ENCODE assay signal across 8 cellular contexts in genomic region chr15:73959012-73959581, GRCh38. TPM values are rescaled to one million over a fixed set of nuclear protein-coding genes. Genes with fewer than 3 reads are reported as not detected.
A peak's percentile ranks its signal among the peaks of the same experiment; 100 is the strongest.
DNase-seq lines count a peak whose midpoint lies in the region; ATAC-seq and TF ChIP-seq lines count a peak whose summit lies in the region.

No MANE protein-coding gene starts in this region.

- no peak overlapping the region for H2BK15ac ChIP-seq in mesenchymal stem cell (ENCODE audit: low read depth, poor library complexity, severe bottlenecking)

- no peak overlapping the region for H3K27ac ChIP-seq in mesenchymal stem cell (ENCODE audit: low read length, poor library complexity, severe bottlenecking)

- H3K23ac ChIP-seq in mesenchymal stem cell (ENCODE audit: low read length in 2 of 2) = no peak overlapping the region

- H3K18ac ChIP-seq in mesenchymal stem cell (ENCODE audit: low read depth in 1 of 2, low read length in 2 of 2) = no peak overlapping the region

- no peaks in the 10 kb centered on the region for H3K79me1 ChIP-seq in mesenchymal stem cell (replicated peaks; ENCODE audit: low read length, poor library complexity, severe bottlenecking)

- no peak overlapping the region for H4K91ac ChIP-seq in mesenchymal stem cell (ENCODE audit: low read length)

- H3K27me3 Mint-ChIP-seq in activated T-helper 1 cell treated with anti-CD3 and anti-CD28 coated beads, Interleukin-12 subunit alpha, Interleukin-12 subunit beta, Interleukin-2, Interleukin-4 antibody, amounts not matched to agents 30 ng/mL and 10 ng/mL and 1 ng/mL, durations not matched to agents 14 hours and 24 hours and 36 hours (ENCODE audit: insufficient read depth) = peaks cover 2% of the 10 kb centered on the region
- no peaks in the 10 kb centered on the region for H3K27me3 Mint-ChIP-seq in osteocyte (ENCODE audit: unreplicated experiment)

- H3K36me3 ChIP-seq in mesenchymal stem cell (ENCODE audit: control insufficient read depth in 1 of 2, insufficient read depth in 2 of 2, low read depth in 1 of 2, low read length in 2 of 2) = peaks cover 0 to 2% of the 10 kb centered on the region in 2 experiments

- no peaks in the 10 kb centered on the region for H3K9me3 ChIP-seq in mesenchymal stem cell (ENCODE audit: control insufficient read depth, low read length)

- H3K4me1 ChIP-seq in mesenchymal stem cell (ENCODE audit: control insufficient read depth, insufficient read depth, low read depth, low read length) = peaks cover 26% of the 10 kb centered on the region

- no peak overlapping the region for H2BK5ac ChIP-seq in mesenchymal stem cell (ENCODE audit: low read depth, low read length, poor library complexity, severe bottlenecking)

- peak overlapping the region in 1 of 2 experiments; percentile 24 for H2BK12ac ChIP-seq in mesenchymal stem cell (ENCODE audit: low read length in 2 of 2)

- WGBS in mesenchymal stem cell = 47% methylated on average over 8 of the region's 8 CpGs

- H3K27me3 ChIP-seq in mesenchymal stem cell (ENCODE audit: control insufficient read depth in 1 of 2, insufficient read depth in 1 of 2, low read length in 2 of 2) = no peaks in the 10 kb centered on the region

- peak overlapping the region; percentile 40 for H3K27ac Mint-ChIP-seq in activated T-helper 1 cell treated with anti-CD3 and anti-CD28 coated beads, Interleukin-12 subunit alpha, Interleukin-12 subunit beta, Interleukin-2, Interleukin-4 antibody, amounts not matched to agents 30 ng/mL and 10 ng/mL and 1 ng/mL, durations not matched to agents 14 hours and 24 hours and 36 hours
- peak overlapping the region; percentile 11 for H3K27ac Mint-ChIP-seq in osteocyte (ENCODE audit: unreplicated experiment)

- H2BK120ac ChIP-seq in mesenchymal stem cell (ENCODE audit: low read depth, low read length) = no peak overlapping the region

- no peak for ATAC-seq in GM19035 (IDR thresholded peaks at IDR 0.05; ENCODE audit: unreplicated experiment)

- intact Hi-C loops in activated T-helper 1 cell treated with anti-CD3 and anti-CD28 coated beads, Interleukin-12 subunit alpha, Interleukin-12 subunit beta, Interleukin-2, Interleukin-4 antibody, amounts not matched to agents 30 ng/mL and 10 ng/mL and 1 ng/mL, durations not matched to agents 14 hours and 24 hours and 36 hours (cut with micrococcal nuclease) = loop anchor here (1.0 kb wide), 2 partner anchors 8 to 32 kb away; no protein-coding TSS in a partner anchor

- no peak overlapping the region for H3K14ac ChIP-seq in mesenchymal stem cell (ENCODE audit: low read length in 2 of 2)

- no peak overlapping the region for H4K8ac ChIP-seq in mesenchymal stem cell (ENCODE audit: low read length)

- no peak overlapping the region for H3K4me3 ChIP-seq in mesenchymal stem cell (ENCODE audit: insufficient read depth in 1 of 2, low read depth in 1 of 2, low read length in 2 of 2)

- no peak overlapping the region for H2AK5ac ChIP-seq in mesenchymal stem cell (ENCODE audit: low read length, severe bottlenecking)

- H3K36me3 Mint-ChIP-seq in activated T-helper 1 cell treated with anti-CD3 and anti-CD28 coated beads, Interleukin-12 subunit alpha, Interleukin-12 subunit beta, Interleukin-2, Interleukin-4 antibody, amounts not matched to agents 30 ng/mL and 10 ng/mL and 1 ng/mL, durations not matched to agents 14 hours and 24 hours and 36 hours (ENCODE audit: low read depth) = no peaks in the 10 kb centered on the region
- H3K36me3 Mint-ChIP-seq in osteocyte (ENCODE audit: unreplicated experiment) = no peaks in the 10 kb centered on the region

- H3K9ac ChIP-seq in mesenchymal stem cell (ENCODE audit: low read length) = no peak overlapping the region

- peaks cover 37% of the 10 kb centered on the region for H3K4me1 Mint-ChIP-seq in activated T-helper 1 cell treated with anti-CD3 and anti-CD28 coated beads, Interleukin-12 subunit alpha, Interleukin-12 subunit beta, Interleukin-2, Interleukin-4 antibody, amounts not matched to agents 30 ng/mL and 10 ng/mL and 1 ng/mL, durations not matched to agents 14 hours and 24 hours and 36 hours (ENCODE audit: low read depth)
- H3K4me1 Mint-ChIP-seq in osteocyte (ENCODE audit: unreplicated experiment) = peaks cover 41% of the 10 kb centered on the region

- no peak overlapping the region for H3K4ac ChIP-seq in mesenchymal stem cell (ENCODE audit: low read depth in 1 of 2, low read length in 2 of 2)

- TF ChIP-seq CTCF in osteocyte (IDR thresholded peaks at IDR 0.05) = no peak

- no peak overlapping the region for H3K4me2 ChIP-seq in mesenchymal stem cell (ENCODE audit: low read length, poor library complexity, severe bottlenecking)

- DNase-seq in NCI-H510A treated with DMSO at 0.1 percent for 48 hours (lab: John Stamatoyannopoulos, UW) (peak; percentile 9), NCI-H510A (lab: John Stamatoyannopoulos, UW) (no peak), NCI-H1694 treated with DMSO at 0.1 percent for 48 hours (lab: John Stamatoyannopoulos, UW) (peak; percentile 39), osteocyte (ENCODE audit: extremely low spot score, unreplicated experiment) (no peak), NCI-H774 (lab: John Stamatoyannopoulos, UW) (no peak), mesenchymal stem cell (no peak)
- no peak for DNase-seq in activated T-helper 1 cell treated with anti-CD3 and anti-CD28 coated beads, Interleukin-12 subunit alpha, Interleukin-12 subunit beta, Interleukin-2, Interleukin-4 antibody, amounts not matched to agents 30 ng/mL and 10 ng/mL and 1 ng/mL, durations not matched to agents 14 hours and 24 hours and 36 hours (ENCODE audit: low spot score)

- H3K9me3 Mint-ChIP-seq in activated T-helper 1 cell treated with anti-CD3 and anti-CD28 coated beads, Interleukin-12 subunit alpha, Interleukin-12 subunit beta, Interleukin-2, Interleukin-4 antibody, amounts not matched to agents 30 ng/mL and 10 ng/mL and 1 ng/mL, durations not matched to agents 14 hours and 24 hours and 36 hours = no peaks in the 10 kb centered on the region
- no peaks in the 10 kb centered on the region for H3K9me3 Mint-ChIP-seq in osteocyte (ENCODE audit: unreplicated experiment)

- H3K4me3 Mint-ChIP-seq in activated T-helper 1 cell treated with anti-CD3 and anti-CD28 coated beads, Interleukin-12 subunit alpha, Interleukin-12 subunit beta, Interleukin-2, Interleukin-4 antibody, amounts not matched to agents 30 ng/mL and 10 ng/mL and 1 ng/mL, durations not matched to agents 14 hours and 24 hours and 36 hours = peak overlapping the region; percentile 36
- no peak overlapping the region for H3K4me3 Mint-ChIP-seq in osteocyte (ENCODE audit: unreplicated experiment)

- no peak overlapping the region for H2AFZ ChIP-seq in mesenchymal stem cell (ENCODE audit: low read depth, low read length)

RNA-seq across cellular contexts. Expression of gene LOXL1, which starts 32.8 kb away (rescaled TPM):
- total RNA-seq in activated T-helper 1 cell treated with anti-CD3 and anti-CD28 coated beads, Interleukin-12 subunit alpha, Interleukin-12 subunit beta, Interleukin-2, Interleukin-4 antibody, amounts not matched to agents 30 ng/mL and 10 ng/mL and 1 ng/mL, durations not matched to agents 14 hours and 24 hours and 36 hours = 0.34 and 1.3 TPM in 2 replicates
- 398 and 417 TPM in 2 replicates for total RNA-seq in osteocyte
- 187 TPM for polyA plus RNA-seq in mesenchymal stem cell (2013, experiment 1 of 2)
- polyA plus RNA-seq in mesenchymal stem cell (2013, experiment 2 of 2) = 181 TPM

RNA-seq across cellular contexts. Expression of gene STOML1, which starts 33.0 kb away (rescaled TPM):
- 10.6 and 11.6 TPM in 2 replicates for total RNA-seq in activated T-helper 1 cell treated with anti-CD3 and anti-CD28 coated beads, Interleukin-12 subunit alpha, Interleukin-12 subunit beta, Interleukin-2, Interleukin-4 antibody, amounts not matched to agents 30 ng/mL and 10 ng/mL and 1 ng/mL, durations not matched to agents 14 hours and 24 hours and 36 hours
- total RNA-seq in osteocyte = 17.1 and 18.3 TPM in 2 replicates
- 7.8 TPM for polyA plus RNA-seq in mesenchymal stem cell (2013, experiment 1 of 2)
- polyA plus RNA-seq in mesenchymal stem cell (2013, experiment 2 of 2) = 8.5 TPM

RNA-seq across cellular contexts. Expression of gene PML, which starts 35.4 kb away (rescaled TPM):
- 62.0 and 63.6 TPM in 2 replicates for total RNA-seq in activated T-helper 1 cell treated with anti-CD3 and anti-CD28 coated beads, Interleukin-12 subunit alpha, Interleukin-12 subunit beta, Interleukin-2, Interleukin-4 antibody, amounts not matched to agents 30 ng/mL and 10 ng/mL and 1 ng/mL, durations not matched to agents 14 hours and 24 hours and 36 hours
- total RNA-seq in osteocyte = 60.6 and 63.1 TPM in 2 replicates
- 49.0 TPM for polyA plus RNA-seq in mesenchymal stem cell (2013, experiment 1 of 2)
- 51.3 TPM for polyA plus RNA-seq in mesenchymal stem cell (2013, experiment 2 of 2)

Comparison
In these comparisons a context has a peak if more than half of its experiments do, and no peak if none do; other contexts are left out.
1. DNase-seq: peak in NCI-H510A treated with DMSO at 0.1 percent for 48 hours (single experiment) and NCI-H1694 treated with DMSO at 0.1 percent for 48 hours (single experiment); none in NCI-H510A (single experiment), activated T-helper 1 cell treated with anti-CD3 and anti-CD28 coated beads, Interleukin-12 subunit alpha, Interleukin-12 subunit beta, Interleukin-2, Interleukin-4 antibody, amounts not matched to agents 30 ng/mL and 10 ng/mL and 1 ng/mL, durations not matched to agents 14 hours and 24 hours and 36 hours (single experiment), osteocyte (single experiment), NCI-H774 (single experiment) and mesenchymal stem cell (single experiment).
2. RNA of gene LOXL1, which starts 32.8 kb away (total RNA-seq): 398 to 417 TPM in osteocyte; 0.34 to 1.3 TPM in activated T-helper 1 cell treated with anti-CD3 and anti-CD28 coated beads, Interleukin-12 subunit alpha, Interleukin-12 subunit beta, Interleukin-2, Interleukin-4 antibody, amounts not matched to agents 30 ng/mL and 10 ng/mL and 1 ng/mL, durations not matched to agents 14 hours and 24 hours and 36 hours; every median in the first group is over 100 times any median in the second.